8 cellular contexts compared by ENCODE assay signal in genomic region chr4:165112258-165113156, GRCh38. TPM values are rescaled to one million over a fixed set of nuclear protein-coding genes. Genes with fewer than 3 reads are reported as not detected.
A peak's percentile ranks its signal among the peaks of the same experiment; 100 is the strongest.
DNase-seq lines count a peak whose midpoint lies in the region; ATAC-seq and TF ChIP-seq lines count a peak whose summit lies in the region.

Gene TMEM192 (minus strand): TSS chr4:165112860. CDS start chr4:165112773, 87 bp downstream.

- H3K9me2 ChIP-seq in neural cell (ENCODE audit: insufficient read depth, low read length): no peaks in the 10 kb centered on the region

- no peaks in the 10 kb centered on the region for H3F3A ChIP-seq in neural cell (ENCODE audit: insufficient read depth, low read length, poor library complexity, severe bottlenecking)

- H3K9ac ChIP-seq in neural cell (ENCODE audit: low read length): peak within 1 kb of the TSS; percentile 78

- intact Hi-C loops in stomach (cut with DNase I; ENCODE audit: low total_unique reads): no loop called here

- H3K4me2 ChIP-seq in neural cell (ENCODE audit: low read length): peak within 1 kb of the TSS; percentile 92

- no peaks in the 10 kb centered on the region for H4K20me1 ChIP-seq in neural cell (ENCODE audit: insufficient read depth)

- ATAC-seq in RWPE2 (ENCODE audit: low read depth): peak; percentile 95

- peak; percentile 20 for TF ChIP-seq EP300 in neural cell (conservative IDR thresholded peaks at IDR 0.05; ENCODE audit: poor library complexity, severe bottlenecking)
- no peak for TF ChIP-seq EP300 in stomach (IDR thresholded peaks at IDR 0.05)

- peak; percentile 89 for DNase-seq in ELR (ENCODE audit: low read depth)
- DNase-seq in H4 (ENCODE audit: low spot score): peak; percentile 82
- peak; percentile 79 for DNase-seq in LNCaP clone FGC (ENCODE audit: low read depth)
- DNase-seq in RWPE2 (ENCODE audit: low spot score): peak; percentile 91
- DNase-seq in activated gamma-delta T cell (lab: John Stamatoyannopoulos, UW): peak; percentile 77
- DNase-seq in fibroblast of the conjunctiva (ENCODE audit: low read depth): peak; percentile 79
- DNase-seq in stomach: peak; percentile 95

- H3K27ac ChIP-seq in RWPE2 (ENCODE audit: poor library complexity, severe bottlenecking) (peak within 1 kb of the TSS; percentile 32), neural cell (ENCODE audit: low read length) (peak within 1 kb of the TSS; percentile 85), stomach (peak within 1 kb of the TSS; percentile 90 to 97 (median 91))

- peak in 2 of 4 donors; percentile 21 to 59 for TF ChIP-seq POLR2A in stomach (IDR thresholded peaks at IDR 0.05)

- no peak for TF ChIP-seq RAD21 in neural cell (conservative IDR thresholded peaks at IDR 0.05)

- 0 to 1% (median 0%) methylated on average over 40 to 73 of the region's 73 CpGs for WGBS in stomach, 5 donors

- peak; percentile 22; the same call in 1 of the 2 replicates for TF ChIP-seq CTCF in LNCaP clone FGC (IDR thresholded peaks at IDR 0.05; ENCODE audit: control insufficient read depth, extremely low read depth, insufficient read depth)
- TF ChIP-seq CTCF in RWPE2 (IDR thresholded peaks at IDR 0.05; ENCODE audit: poor library complexity, severe bottlenecking): no peak
- TF ChIP-seq CTCF in neural cell (IDR thresholded peaks at IDR 0.05; ENCODE audit: poor library complexity, severe bottlenecking): peak; percentile 38
- TF ChIP-seq CTCF in stomach (IDR thresholded peaks at IDR 0.05): peak in 2 of 7 experiments; percentile 17 to 25

- H3K27me3 ChIP-seq in RWPE2 (ENCODE audit: insufficient read depth, poor library complexity, severe bottlenecking) (no peaks in the 10 kb centered on the region), neural cell (ENCODE audit: insufficient read depth, low read depth, low read length) (no peaks in the 10 kb centered on the region), stomach (no peaks in the 10 kb centered on the region)

- H2AFZ ChIP-seq in neural cell (ENCODE audit: low read depth, low read length): peak within 1 kb of the TSS; percentile 52

- H3K9me3 ChIP-seq in RWPE2 (ENCODE audit: severe bottlenecking) (no peaks in the 10 kb centered on the region), neural cell (ENCODE audit: low read length) (no peaks in the 10 kb centered on the region), stomach (no peaks in the 10 kb centered on the region)

- H3K4me3 ChIP-seq in LNCaP clone FGC (ENCODE audit: low read depth, low read length) (peak within 1 kb of the TSS; percentile 82), RWPE2 (ENCODE audit: severe bottlenecking) (peak within 1 kb of the TSS; percentile 61), neural cell (ENCODE audit: low read length) (peak within 1 kb of the TSS; percentile 91), stomach (peak within 1 kb of the TSS; percentile 71 to 94 (median 78))

- peaks cover 2% of the 10 kb centered on the region for H3K79me2 ChIP-seq in neural cell (replicated peaks; ENCODE audit: insufficient read depth, low read length)

- H3K4me1 ChIP-seq in RWPE2 (ENCODE audit: insufficient read depth, poor library complexity, severe bottlenecking) (peaks cover 6% of the 10 kb centered on the region), stomach (peaks cover 7 to 18% (median 16%) of the 10 kb centered on the region in 4 donors)

- H3K36me3 ChIP-seq in RWPE2 (ENCODE audit: low read depth) (no peaks in the 10 kb centered on the region), neural cell (ENCODE audit: insufficient read depth, low read length) (no peaks in the 10 kb centered on the region), stomach (no peaks in the 10 kb centered on the region)

TF ChIP-seq in neural cell, 6 proteins besides CTCF, POLR2A, EP300 and RAD21:
- no peak for TF ChIP-seq EZH2 (IDR thresholded peaks at IDR 0.05; ENCODE audit: borderline replicate concordance, insufficient read depth, low read length, poor library complexity, severe bottlenecking)
- TF ChIP-seq REST (IDR thresholded peaks at IDR 0.05; ENCODE audit: borderline replicate concordance): no peak
- TF ChIP-seq SMC3 (conservative IDR thresholded peaks at IDR 0.05; ENCODE audit: poor library complexity): no peak
- TF ChIP-seq MXI1 (conservative IDR thresholded peaks at IDR 0.05; ENCODE audit: poor library complexity, severe bottlenecking): peak; percentile 96
- peak; percentile 75 for TF ChIP-seq POLR2AphosphoS5 (IDR thresholded peaks at IDR 0.05)
- TF ChIP-seq TAF1 (IDR thresholded peaks at IDR 0.05; ENCODE audit: low read depth): peak; percentile 70

RNA-seq across cellular contexts. Expression of gene TMEM192, which starts in this region (rescaled TPM):
- 22.7 and 24.7 TPM in 2 replicates for total RNA-seq in H4 (2014; rRNA removed; shearing (Covaris generic))
- polyA plus RNA-seq in neural cell (8.0 and 10.5 TPM in 2 replicates), stomach (1 to 10 TPM; 4.4 to 7.5 (median 4.9) TPM)
- 11.0 and 12.8 TPM in 2 replicates for polyA minus RNA-seq in neural cell
- total RNA-seq in stomach: 10 to 100 TPM in 4 of 5 donors, 1 to 10 TPM in 1; 2.3 to 44.5 (median 19.8) TPM

Comparison
In these comparisons a context has a peak if more than half of its experiments do, and no peak if none do; other contexts are left out.
1. Peak in every context shown above with its lines: DNase-seq, ATAC-seq, H3K4me3 ChIP-seq and H3K27ac ChIP-seq.
2. H3K27ac ChIP-seq: peak in every context shown above with its lines; median percentile 91 in stomach; 85 in neural cell; 32 in RWPE2.